ENCODE assay signal across 8 cellular contexts in the genomic region with DNA sequence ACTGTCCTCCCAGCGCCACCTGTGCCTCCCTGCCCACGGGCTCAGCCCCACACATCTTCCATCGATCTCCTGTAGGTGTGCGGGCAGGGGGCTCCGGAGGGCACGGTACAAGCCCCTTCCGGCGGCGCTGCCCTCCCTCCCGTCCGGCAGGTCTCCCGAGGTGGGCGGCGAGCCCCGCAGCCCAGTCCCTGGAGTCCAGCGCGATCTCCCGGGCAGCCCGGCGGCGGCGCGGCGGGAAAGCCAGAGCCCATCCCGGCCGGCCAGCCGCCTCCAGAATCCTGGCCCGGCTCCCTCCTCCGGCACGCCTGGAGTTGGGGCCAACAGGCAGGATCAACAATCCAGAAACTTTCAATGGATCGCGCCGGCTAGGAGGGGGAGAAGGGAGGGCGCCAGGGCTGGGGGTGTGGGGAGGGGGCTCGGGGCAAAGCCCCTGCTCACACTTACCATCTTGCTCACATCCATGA.
DNase-seq lines count a peak whose midpoint lies in the region; ATAC-seq and TF ChIP-seq lines count a peak whose summit lies in the region.

No MANE protein-coding gene starts in this region.

- ATAC-seq in GM19328 (IDR thresholded peaks at IDR 0.05; ENCODE audit: unreplicated experiment) (no peak), HG03469 (IDR thresholded peaks at IDR 0.05; ENCODE audit: unreplicated experiment) (no peak)

- H3K4me1 ChIP-seq in Peyer's patch (peaks cover 0 to 15% (median 7%) of the 10 kb centered on the region in 4 donors), thymus (ENCODE audit: control insufficient read depth, insufficient read depth, low read length) (peaks cover 3% of the 10 kb centered on the region)
- peaks cover 10% of the 10 kb centered on the region for H3K4me1 ChIP-seq in effector memory CD4-positive, alpha-beta T cell (ENCODE audit: control insufficient read depth, insufficient read depth, low read length, poor library complexity, severe bottlenecking)

- H3K4me3 ChIP-seq in Peyer's patch: peak overlapping the region; percentile 51 to 77 (median 72)
- peak overlapping the region; percentile 52 for H3K4me3 ChIP-seq in effector memory CD4-positive, alpha-beta T cell (ENCODE audit: insufficient read depth, low read depth, low read length, poor library complexity, severe bottlenecking)
- peak overlapping the region; percentile 51 for H3K4me3 ChIP-seq in thymus (ENCODE audit: low read length)

- H3K36me3 ChIP-seq in Peyer's patch (no peaks in the 10 kb centered on the region), thymus (ENCODE audit: control insufficient read depth, insufficient read depth) (no peaks in the 10 kb centered on the region)
- H3K36me3 ChIP-seq in effector memory CD4-positive, alpha-beta T cell (ENCODE audit: control insufficient read depth, insufficient read depth, low read length): no peaks in the 10 kb centered on the region

- TF ChIP-seq POLR2A in Peyer's patch (IDR thresholded peaks at IDR 0.05): no peak

- H3K9me3 ChIP-seq in Peyer's patch (no peaks in the 10 kb centered on the region), thymus (ENCODE audit: control insufficient read depth) (no peaks in the 10 kb centered on the region)
- H3K9me3 ChIP-seq in effector memory CD4-positive, alpha-beta T cell (ENCODE audit: control insufficient read depth, low read length): no peaks in the 10 kb centered on the region

- peak; percentile 70 for DNase-seq in NCI-H748 (lab: John Stamatoyannopoulos, UW; ENCODE audit: unreplicated experiment)
- DNase-seq in NCI-H748 treated with DMSO at 0.1 percent for 48 hours (lab: John Stamatoyannopoulos, UW): no peak
- peak in 2 of 3 donors; percentile 53 to 58 for DNase-seq in Peyer's patch
- no peak for DNase-seq in effector memory CD4-positive, alpha-beta T cell
- peak; percentile 55 for DNase-seq in medulla oblongata (ENCODE audit: extremely low spot score)

- WGBS in thymus: 6% methylated on average over 35 of the region's 35 CpGs

- H3K27ac ChIP-seq in Peyer's patch (peak overlapping the region in 3 of 4 donors; percentile 24 to 68 (median 57)), thymus (ENCODE audit: low read depth) (no peak overlapping the region)
- H3K27ac ChIP-seq in effector memory CD4-positive, alpha-beta T cell (ENCODE audit: insufficient read depth, low read length, poor library complexity, severe bottlenecking): no peak overlapping the region

- no peaks in the 10 kb centered on the region for H3K27me3 ChIP-seq in Peyer's patch
- H3K27me3 ChIP-seq in effector memory CD4-positive, alpha-beta T cell (replicated peaks; ENCODE audit: control insufficient read depth, insufficient read depth, low read length, poor library complexity, severe bottlenecking): no peaks in the 10 kb centered on the region
- peaks cover 12% of the 10 kb centered on the region for H3K27me3 ChIP-seq in thymus (ENCODE audit: control insufficient read depth, insufficient read depth)

- no peak for TF ChIP-seq CTCF in Peyer's patch (IDR thresholded peaks at IDR 0.05)

Comparison
In these comparisons a context has a peak if more than half of its experiments do, and no peak if none do; other contexts are left out.
1. DNase-seq: peak in NCI-H748 (single experiment), Peyer's patch (2 of 3) and medulla oblongata (single experiment); none in NCI-H748 treated with DMSO at 0.1 percent for 48 hours (single experiment) and effector memory CD4-positive, alpha-beta T cell (0 of 3).
2. H3K27ac ChIP-seq: peak in Peyer's patch (3 of 4); none in effector memory CD4-positive, alpha-beta T cell (single experiment) and thymus (single experiment).
3. Peak in every context shown above with its lines, with median percentiles within 50 percentile points of each other: H3K4me3 ChIP-seq.